9 cellular contexts compared by ENCODE assay signal in genomic region chr1:30763654-30764248, GRCh38. TPM values are rescaled to one million over a fixed set of nuclear protein-coding genes. Genes with fewer than 3 reads are reported as not detected.
A peak's percentile ranks its signal among the peaks of the same experiment; 100 is the strongest.
DNase-seq lines count a peak whose midpoint lies in the region; ATAC-seq lines count a peak whose summit lies in the region.
"Had no signal": no experiment of that assay in that cellular context is flagged by ENCODE, and none has a peak within 500 bp of the region (broad histone marks: within the 10 kb centered on the region; RNA-seq: fewer than 3 reads in every experiment).

No MANE protein-coding gene starts in this region.

- H3K9me3 Mint-ChIP-seq in activated naive CD8-positive, alpha-beta T cell treated with anti-CD3 and anti-CD28 coated beads for 36 hours = no peaks in the 10 kb centered on the region
- H3K9me3 Mint-ChIP-seq in stimulated activated naive CD8-positive, alpha-beta T cell treated with anti-CD3 and anti-CD28 coated beads, Interleukin-15, amount 100 ng/mL, for 72 hours = no peaks in the 10 kb centered on the region

- peak overlapping the region; percentile 64 for H3K27ac Mint-ChIP-seq in activated naive CD8-positive, alpha-beta T cell treated with anti-CD3 and anti-CD28 coated beads for 36 hours
- H3K27ac Mint-ChIP-seq in stimulated activated naive CD8-positive, alpha-beta T cell treated with anti-CD3 and anti-CD28 coated beads, Interleukin-15, amount 100 ng/mL, for 72 hours = peak overlapping the region; percentile 72 to 92

- DNase-seq in H4 (ENCODE audit: low spot score) (peak; percentile 45), 8988T (no peak), HT-29 (ENCODE audit: low spot score) (no peak)
- DNase-seq in activated naive CD8-positive, alpha-beta T cell treated with anti-CD3 and anti-CD28 coated beads for 36 hours = no peak
- no peak for DNase-seq in stimulated activated naive CD8-positive, alpha-beta T cell treated with anti-CD3 and anti-CD28 coated beads, Interleukin-15, amount 100 ng/mL, for 72 hours
- no peak for DNase-seq in central memory CD4-positive, alpha-beta T cell
- DNase-seq: effector CD8-positive, alpha-beta T cell; RPMI8226 had no signal

- no peaks in the 10 kb centered on the region for H3K36me3 Mint-ChIP-seq in activated naive CD8-positive, alpha-beta T cell treated with anti-CD3 and anti-CD28 coated beads for 36 hours

- peak overlapping the region; percentile 83 for H3K27ac ChIP-seq in layer of hippocampus (ENCODE audit: low read depth, low read length)

- H3K27me3 ChIP-seq in layer of hippocampus (ENCODE audit: control insufficient read depth, insufficient read depth, low read length) = no peaks in the 10 kb centered on the region

- H3K4me3 Mint-ChIP-seq in activated naive CD8-positive, alpha-beta T cell treated with anti-CD3 and anti-CD28 coated beads for 36 hours = no peak overlapping the region
- peak overlapping the region in 1 of 2 donors; percentile 30 for H3K4me3 Mint-ChIP-seq in stimulated activated naive CD8-positive, alpha-beta T cell treated with anti-CD3 and anti-CD28 coated beads, Interleukin-15, amount 100 ng/mL, for 72 hours

- no peaks in the 10 kb centered on the region for H3K27me3 Mint-ChIP-seq in activated naive CD8-positive, alpha-beta T cell treated with anti-CD3 and anti-CD28 coated beads for 36 hours
- H3K27me3 Mint-ChIP-seq in stimulated activated naive CD8-positive, alpha-beta T cell treated with anti-CD3 and anti-CD28 coated beads, Interleukin-15, amount 100 ng/mL, for 72 hours = no peaks in the 10 kb centered on the region

- no peak for ATAC-seq in stimulated activated naive CD8-positive, alpha-beta T cell treated with anti-CD3 and anti-CD28 coated beads, Interleukin-15, amount 100 ng/mL, for 72 hours

- H3K4me1 Mint-ChIP-seq in activated naive CD8-positive, alpha-beta T cell treated with anti-CD3 and anti-CD28 coated beads for 36 hours = peaks cover 84% of the 10 kb centered on the region
- peaks cover 100% of the 10 kb centered on the region for H3K4me1 Mint-ChIP-seq in stimulated activated naive CD8-positive, alpha-beta T cell treated with anti-CD3 and anti-CD28 coated beads, Interleukin-15, amount 100 ng/mL, for 72 hours

RNA-seq across cellular contexts. Expression of gene LAPTM5, which starts 6.2 kb away (rescaled TPM):
- 0.10 TPM in 1 of 2 replicates, not detected in the other for total RNA-seq in H4 (2014; rRNA removed; shearing (Covaris generic))
- total RNA-seq in activated naive CD8-positive, alpha-beta T cell treated with anti-CD3 and anti-CD28 coated beads for 36 hours = 100 to 1,000 TPM; 232 to 233 TPM
- total RNA-seq in HT-29 (2014; rRNA removed; shearing (Covaris generic)) = 0.08 TPM in 1 of 2 replicates, not detected in the other

RNA-seq across cellular contexts. Expression of gene MATN1, which starts 40.4 kb away (rescaled TPM):
- total RNA-seq in H4 (2014; rRNA removed; shearing (Covaris generic)) = 0.06 and 0.51 TPM in 2 replicates
- 1 to 10 TPM; 1.1 to 1.5 TPM for total RNA-seq in activated naive CD8-positive, alpha-beta T cell treated with anti-CD3 and anti-CD28 coated beads for 36 hours
- not detected in 2 replicates for total RNA-seq in HT-29 (2014; rRNA removed; shearing (Covaris generic))

Comparison
In these comparisons a context has a peak if more than half of its experiments do, and no peak if none do; other contexts are left out.
1. RNA of gene LAPTM5, which starts 6.2 kb away (total RNA-seq): 232 to 233 TPM in activated naive CD8-positive, alpha-beta T cell treated with anti-CD3 and anti-CD28 coated beads for 36 hours; 0.10 TPM in H4 and 0.08 TPM in HT-29; every median in the first group is over 100 times any median in the second.